Comparison of ENCODE assay signal across 10 cellular contexts in genomic region chr1:228478912-228479665, GRCh38. TPM values are rescaled to one million over a fixed set of nuclear protein-coding genes. Genes with fewer than 3 reads are reported as not detected.
DNase-seq lines count a peak whose midpoint lies in the region; ATAC-seq and TF ChIP-seq lines count a peak whose summit lies in the region.
"Had no signal": no experiment of that assay in that cellular context is flagged by ENCODE, and none has a peak within 500 bp of the region (broad histone marks: within the 10 kb centered on the region; RNA-seq: fewer than 3 reads in every experiment).

No MANE protein-coding gene starts in this region.

- intact Hi-C loops in activated naive CD4-positive, alpha-beta T cell treated with anti-CD3 and anti-CD28 coated beads for 36 hours (cut with micrococcal nuclease): no loop called here
- intact Hi-C loops in dendritic cell treated with granulocyte-macrophage colony-stimulating factor and Interleukin-4, amounts not matched to agents 40 ng/mL and 50 ng/mL, for 4 days (cut with micrococcal nuclease): no loop called here
- intact Hi-C loops in upper lobe of right lung (cut with DNase I) (no loop called here), gastrocnemius medialis (cut with DNase I; ENCODE audit: low total_unique reads) (no loop called here)

- H3K4me1 ChIP-seq in upper lobe of right lung: no peaks in the 10 kb centered on the region
- H3K4me1 ChIP-seq in gastrocnemius medialis: no peaks in the 10 kb centered on the region
- H3K4me1 ChIP-seq: gastroesophageal sphincter had no signal

- H3K9me3 ChIP-seq in upper lobe of right lung (no peaks in the 10 kb centered on the region), gastrocnemius medialis (no peaks in the 10 kb centered on the region)
- H3K9me3 ChIP-seq: gastroesophageal sphincter had no signal

- H3K27ac Mint-ChIP-seq in activated naive CD4-positive, alpha-beta T cell treated with anti-CD3 and anti-CD28 coated beads, Interleukin-2, amount 50 U/mL, for 72 hours: peak overlapping the region in 1 of 2 donors; percentile 74
- H3K27ac Mint-ChIP-seq in activated naive CD4-positive, alpha-beta T cell treated with anti-CD3 and anti-CD28 coated beads for 36 hours: no peak overlapping the region
- peak overlapping the region; percentile 70 for H3K27ac Mint-ChIP-seq in dendritic cell treated with granulocyte-macrophage colony-stimulating factor and Interleukin-4, amounts not matched to agents 40 ng/mL and 50 ng/mL, for 4 days

- H3K36me3 Mint-ChIP-seq in activated naive CD4-positive, alpha-beta T cell treated with anti-CD3 and anti-CD28 coated beads, Interleukin-2, amount 50 U/mL, for 72 hours: no peaks in the 10 kb centered on the region
- no peaks in the 10 kb centered on the region for H3K36me3 Mint-ChIP-seq in activated naive CD4-positive, alpha-beta T cell treated with anti-CD3 and anti-CD28 coated beads for 36 hours (ENCODE audit: low read depth)
- H3K36me3 Mint-ChIP-seq in dendritic cell treated with granulocyte-macrophage colony-stimulating factor and Interleukin-4, amounts not matched to agents 40 ng/mL and 50 ng/mL, for 4 days (ENCODE audit: low read depth): no peaks in the 10 kb centered on the region

- no peak for DNase-seq in activated naive CD4-positive, alpha-beta T cell treated with anti-CD3 and anti-CD28 coated beads, Interleukin-2, amount 50 U/mL, for 72 hours (ENCODE audit: low spot score in 2 of 2)
- no peak for DNase-seq in activated naive CD4-positive, alpha-beta T cell treated with anti-CD3 and anti-CD28 coated beads for 36 hours
- peak; percentile 87 for DNase-seq in KBM-7
- DNase-seq in upper lobe of right lung: no peak
- no peak for DNase-seq in gastrocnemius medialis
- DNase-seq: C1 segment of cervical spinal cord had no signal

- H3K4me3 ChIP-seq in upper lobe of right lung (no peak overlapping the region), gastrocnemius medialis (no peak overlapping the region)
- H3K4me3 ChIP-seq: gastroesophageal sphincter had no signal

- H3K4me3 Mint-ChIP-seq in activated naive CD4-positive, alpha-beta T cell treated with anti-CD3 and anti-CD28 coated beads for 36 hours: no peak overlapping the region
- H3K4me3 Mint-ChIP-seq in dendritic cell treated with granulocyte-macrophage colony-stimulating factor and Interleukin-4, amounts not matched to agents 40 ng/mL and 50 ng/mL, for 4 days: no peak overlapping the region

- ATAC-seq in activated naive CD4-positive, alpha-beta T cell treated with anti-CD3 and anti-CD28 coated beads, Interleukin-2, amount 50 U/mL, for 72 hours: peak; percentile 64 to 76
- ATAC-seq in upper lobe of right lung (peak; percentile 57), GM18519 (IDR thresholded peaks at IDR 0.05; ENCODE audit: low FRiP score, unreplicated experiment) (no peak), gastrocnemius medialis (no peak), HG02763 (IDR thresholded peaks at IDR 0.05; ENCODE audit: unreplicated experiment) (no peak)
- ATAC-seq: gastroesophageal sphincter had no signal

- TF ChIP-seq POLR2A in gastrocnemius medialis (IDR thresholded peaks at IDR 0.05): no peak

- H3K27me3 ChIP-seq in upper lobe of right lung: peaks cover 3% of the 10 kb centered on the region
- peaks cover 0 to 3% (median 0%) of the 10 kb centered on the region in 3 donors for H3K27me3 ChIP-seq in gastrocnemius medialis

- H3K4me1 Mint-ChIP-seq in activated naive CD4-positive, alpha-beta T cell treated with anti-CD3 and anti-CD28 coated beads for 36 hours (ENCODE audit: low read depth): peaks cover 10% of the 10 kb centered on the region
- peaks cover 34% of the 10 kb centered on the region for H3K4me1 Mint-ChIP-seq in dendritic cell treated with granulocyte-macrophage colony-stimulating factor and Interleukin-4, amounts not matched to agents 40 ng/mL and 50 ng/mL, for 4 days (ENCODE audit: low read depth)

- CTCF ChIA-PET in activated naive CD4-positive, alpha-beta T cell treated with anti-CD3 and anti-CD28 coated beads for 36 hours (lab: Charles Lee): interaction anchor here (0.6 to 1.1 kb wide), 2 partner anchors 15 to 22 kb away, joined by 3 read pairs; no protein-coding TSS in a partner anchor

- no peaks in the 10 kb centered on the region for H3K27me3 Mint-ChIP-seq in activated naive CD4-positive, alpha-beta T cell treated with anti-CD3 and anti-CD28 coated beads for 36 hours (ENCODE audit: low read depth)
- peaks cover 2% of the 10 kb centered on the region for H3K27me3 Mint-ChIP-seq in dendritic cell treated with granulocyte-macrophage colony-stimulating factor and Interleukin-4, amounts not matched to agents 40 ng/mL and 50 ng/mL, for 4 days

- H3K27ac ChIP-seq in upper lobe of right lung (no peak overlapping the region), gastrocnemius medialis (no peak overlapping the region)
- H3K27ac ChIP-seq: gastroesophageal sphincter had no signal

- TF ChIP-seq CTCF in upper lobe of right lung (IDR thresholded peaks at IDR 0.05) (no peak), gastrocnemius medialis (IDR thresholded peaks at IDR 0.05 in 4 of 5, conservative IDR thresholded peaks at IDR 0.05 in 1 of 5) (no peak)

- H3K9me3 Mint-ChIP-seq in activated naive CD4-positive, alpha-beta T cell treated with anti-CD3 and anti-CD28 coated beads, Interleukin-2, amount 50 U/mL, for 72 hours: no peaks in the 10 kb centered on the region
- no peaks in the 10 kb centered on the region for H3K9me3 Mint-ChIP-seq in activated naive CD4-positive, alpha-beta T cell treated with anti-CD3 and anti-CD28 coated beads for 36 hours
- no peaks in the 10 kb centered on the region for H3K9me3 Mint-ChIP-seq in dendritic cell treated with granulocyte-macrophage colony-stimulating factor and Interleukin-4, amounts not matched to agents 40 ng/mL and 50 ng/mL, for 4 days

- in situ Hi-C loops in KBM-7 (cut with MboI; ENCODE audit: low pct_unique_long_range_greater_than_20kb, low sequenced_read_pairs): no loop called here
- in situ Hi-C loops in gastrocnemius medialis (cut with MboI; ENCODE audit: low sequenced_read_pairs in 4 of 4): no loop called here

- no peaks in the 10 kb centered on the region for H3K36me3 ChIP-seq in upper lobe of right lung
- H3K36me3 ChIP-seq in gastrocnemius medialis: no peaks in the 10 kb centered on the region
- H3K36me3 ChIP-seq: gastroesophageal sphincter had no signal

RNA-seq across cellular contexts. Expression of gene RNF187, which starts 8.1 kb away (rescaled TPM):
- 100 to 1,000 TPM in 1 of 2 donors, 10 to 100 TPM in 1; 39.5 to 155 TPM for total RNA-seq in activated naive CD4-positive, alpha-beta T cell treated with anti-CD3 and anti-CD28 coated beads, Interleukin-2, amount 50 U/mL, for 72 hours
- 100 to 1,000 TPM; 112 to 116 TPM for total RNA-seq in activated naive CD4-positive, alpha-beta T cell treated with anti-CD3 and anti-CD28 coated beads for 36 hours
- total RNA-seq in upper lobe of right lung (88.8 TPM), gastrocnemius medialis (10 to 100 TPM; 33.5 to 99.8 (median 62.5) TPM)

Comparison
In these comparisons a context has a peak if more than half of its experiments do, and no peak if none do; other contexts are left out.
1. ATAC-seq: peak in activated naive CD4-positive, alpha-beta T cell treated with anti-CD3 and anti-CD28 coated beads, Interleukin-2, amount 50 U/mL, for 72 hours (2 of 2) and upper lobe of right lung (single experiment); none in GM18519 (single experiment), gastrocnemius medialis (0 of 2) and HG02763 (single experiment).